Comparison of ENCODE assay signal across 1 cellular context in genomic region chr18:80157708-80158343, GRCh38.
TF ChIP-seq lines count a peak whose summit lies in the region.

No MANE protein-coding gene starts in this region.

TF ChIP-seq in H1, 55 proteins besides CTCF, POLR2A, EP300 and RAD21 (continued from another document):
- no peak for TF ChIP-seq NANOG (IDR thresholded peaks at IDR 0.05; ENCODE audit: insufficient read depth, low read depth, low read length, poor library complexity, severe bottlenecking)
